In genomic region chr2:227939271-227940027, GRCh38 we compare ENCODE assay signal across 8 cellular contexts.
DNase-seq lines count a peak whose midpoint lies in the region; ATAC-seq and TF ChIP-seq lines count a peak whose summit lies in the region.

No MANE protein-coding gene starts in this region.

- H3K9me3 ChIP-seq in smooth muscle cell (replicated peaks; ENCODE audit: low read depth): no peaks in the 10 kb centered on the region

- no peak overlapping the region for H3K4me3 ChIP-seq in smooth muscle cell

- H3K36me3 ChIP-seq in smooth muscle cell (ENCODE audit: low read depth): no peaks in the 10 kb centered on the region

- no peaks in the 10 kb centered on the region for H3F3A ChIP-seq in smooth muscle cell (ENCODE audit: low read depth)

- TF ChIP-seq CTCF in foreskin keratinocyte (conservative IDR thresholded peaks at IDR 0.05): peak; percentile 67
- peak; percentile 63 for TF ChIP-seq CTCF in smooth muscle cell (IDR thresholded peaks at IDR 0.05; ENCODE audit: borderline replicate concordance, insufficient read depth, poor library complexity, severe bottlenecking)

- no peak overlapping the region for H3K27ac ChIP-seq in foreskin keratinocyte
- no peak overlapping the region for H3K27ac ChIP-seq in smooth muscle cell (ENCODE audit: low read depth)

- 45% methylated on average over 11 of the region's 11 CpGs for WGBS in smooth muscle cell (ENCODE audit: low lambda C conversion rate)

- H3K27me3 ChIP-seq in foreskin keratinocyte: no peaks in the 10 kb centered on the region
- H3K27me3 ChIP-seq in smooth muscle cell (ENCODE audit: low read depth): no peaks in the 10 kb centered on the region

- no peak overlapping the region for H3K4me2 ChIP-seq in smooth muscle cell

- peak; percentile 1 for DNase-seq in NCI-H146 (lab: John Stamatoyannopoulos, UW)
- no peak for DNase-seq in NCI-H146 treated with DMSO at 0.1 percent for 48 hours (lab: John Stamatoyannopoulos, UW; ENCODE audit: unreplicated experiment)
- peak; percentile 47 for DNase-seq in RPMI8226
- peak in 1 of 2 donors; percentile 11 for DNase-seq in foreskin keratinocyte
- DNase-seq in smooth muscle cell (lab: John Stamatoyannopoulos, UW; ENCODE audit: unreplicated experiment): no peak

- no peaks in the 10 kb centered on the region for H4K20me1 ChIP-seq in smooth muscle cell (ENCODE audit: low read depth)

- peak overlapping the region; percentile 67 for H2AFZ ChIP-seq in smooth muscle cell (ENCODE audit: low read depth)

- no peak overlapping the region for H3K9ac ChIP-seq in smooth muscle cell (ENCODE audit: low read depth)

- H3K79me2 ChIP-seq in smooth muscle cell (ENCODE audit: low read depth): no peaks in the 10 kb centered on the region

- peak; percentile 66 for ATAC-seq in HG03432 (IDR thresholded peaks at IDR 0.05; ENCODE audit: unreplicated experiment)
- ATAC-seq in foreskin keratinocyte: peak; percentile 74
- no peak for ATAC-seq in HG02973 (IDR thresholded peaks at IDR 0.05; ENCODE audit: unreplicated experiment)
- ATAC-seq in HG03571 (IDR thresholded peaks at IDR 0.05; ENCODE audit: unreplicated experiment): no peak

- no peaks in the 10 kb centered on the region for H3K4me1 ChIP-seq in foreskin keratinocyte
- no peaks in the 10 kb centered on the region for H3K4me1 ChIP-seq in smooth muscle cell (ENCODE audit: low read depth)

Comparison
In these comparisons a context has a peak if more than half of its experiments do, and no peak if none do; other contexts are left out.
1. DNase-seq: peak in NCI-H146 (single experiment) and RPMI8226 (single experiment); none in NCI-H146 treated with DMSO at 0.1 percent for 48 hours (single experiment) and smooth muscle cell (single experiment).
2. ATAC-seq: peak in HG03432 (single experiment) and foreskin keratinocyte (single experiment); none in HG02973 (single experiment) and HG03571 (single experiment).